In genomic region chr9:125759812-125760134, GRCh38 we compare ENCODE assay signal across 8 cellular contexts. TPM values are rescaled to one million over a fixed set of nuclear protein-coding genes. Genes with fewer than 3 reads are reported as not detected.
A peak's percentile ranks its signal among the peaks of the same experiment; 100 is the strongest.
DNase-seq lines count a peak whose midpoint lies in the region; ATAC-seq, FAIRE-seq and TF ChIP-seq lines count a peak whose summit lies in the region.

No MANE protein-coding gene starts in this region.

- no peaks in the 10 kb centered on the region for H3K9me3 Mint-ChIP-seq in activated naive CD8-positive, alpha-beta T cell treated with anti-CD3 and anti-CD28 coated beads, Interleukin-2, amount 50 U/mL, for 24 hours

- TF ChIP-seq CTCF in HepG2 (CRISPR knock-in tag; IDR thresholded peaks at IDR 0.05): no peak

- H3K27me3 ChIP-seq in HUES64 (ENCODE audit: insufficient read depth, low read length) (no peaks in the 10 kb centered on the region), HepG2 (ENCODE audit: control insufficient read depth in 1 of 2, insufficient read depth in 2 of 2, low read length in 2 of 2) (no peaks in the 10 kb centered on the region)

- H3K27me3 Mint-ChIP-seq in activated naive CD8-positive, alpha-beta T cell treated with anti-CD3 and anti-CD28 coated beads, Interleukin-2, amount 50 U/mL, for 24 hours: peaks cover 8% of the 10 kb centered on the region

- DNase-seq in AG20443 (ENCODE audit: low spot score) (peak; percentile 21), HepG2 (ENCODE audit: low spot score) (no peak), NAMALWA (ENCODE audit: low spot score) (no peak), GM19238 (ENCODE audit: insufficient read length, low spot score) (no peak)
- DNase-seq in activated naive CD8-positive, alpha-beta T cell treated with anti-CD3 and anti-CD28 coated beads, Interleukin-2, amount 50 U/mL, for 24 hours: no peak

- POLR2A ChIA-PET in HepG2 (lab: Yijun Ruan, JAX): no interaction called here

- peak overlapping the region; percentile 24 for H3K4me3 ChIP-seq in HUES64 (ENCODE audit: low read length)
- H3K4me3 ChIP-seq in HepG2 (replicated peaks in 1 of 3; ENCODE audit: insufficient read depth in 1 of 3, low read depth in 2 of 3, low read length in 3 of 3): no peak overlapping the region

- H3K27ac ChIP-seq in HUES64 (ENCODE audit: low read depth, low read length) (peak overlapping the region; percentile 79; the same call in 1 of the 2 replicates), HepG2 (ENCODE audit: extremely low read length, insufficient read depth, low read length) (no peak overlapping the region)

- no peak for TF ChIP-seq EP300 in HepG2 (IDR thresholded peaks at IDR 0.05; ENCODE audit: low read depth in 2 of 2, low read length in 2 of 2)
- TF ChIP-seq EP300 in HepG2 (CRISPR knock-in tag; IDR thresholded peaks at IDR 0.05; ENCODE audit: borderline replicate concordance): no peak

- no peak for ATAC-seq in activated naive CD8-positive, alpha-beta T cell treated with anti-CD3 and anti-CD28 coated beads, Interleukin-2, amount 50 U/mL, for 24 hours
- no peak for ATAC-seq in HepG2
- ATAC-seq in HG03135 (IDR thresholded peaks at IDR 0.05; ENCODE audit: unreplicated experiment): no peak
- no peak for ATAC-seq in HG02798 (IDR thresholded peaks at IDR 0.05; ENCODE audit: poor library complexity, unreplicated experiment)

- H3K4me2 ChIP-seq in HepG2 (ENCODE audit: low read depth, low read length): no peak overlapping the region

- no peaks in the 10 kb centered on the region for H3K36me3 ChIP-seq in HUES64 (ENCODE audit: insufficient read depth, low read length)
- H3K36me3 ChIP-seq in HepG2 (replicated peaks in 1 of 2; ENCODE audit: control insufficient read depth in 1 of 2, insufficient read depth in 2 of 2, low read length in 2 of 2): no peaks in the 10 kb centered on the region

- H3K36me3 Mint-ChIP-seq in activated naive CD8-positive, alpha-beta T cell treated with anti-CD3 and anti-CD28 coated beads, Interleukin-2, amount 50 U/mL, for 24 hours (ENCODE audit: low read depth): peaks cover 7% of the 10 kb centered on the region

- TF ChIP-seq POLR2A in HepG2 (IDR thresholded peaks at IDR 0.05; ENCODE audit: insufficient read depth in 1 of 2, low read depth in 2 of 2, low read length in 2 of 2): no peak

- 13% methylated on average over 7 of the region's 7 CpGs for WGBS in HUES64
- 90% methylated on average over 7 of the region's 7 CpGs for WGBS in HepG2 (ENCODE audit: low lambda C conversion rate)

- in situ Hi-C loops in HepG2 (cut with HindIII; ENCODE audit: extremely low pct_ligation_motif_present, low pct_unique_long_range_greater_than_20kb): no loop called here

- H3K4me3 Mint-ChIP-seq in activated naive CD8-positive, alpha-beta T cell treated with anti-CD3 and anti-CD28 coated beads, Interleukin-2, amount 50 U/mL, for 24 hours: peak overlapping the region; percentile 62

- no peak for TF ChIP-seq RAD21 in HepG2 (CRISPR knock-in tag; IDR thresholded peaks at IDR 0.05)

- no TSS peak for BruUV-seq in HepG2 (replicated peaks; lab: Mats Ljungman, UMichigan)

- no peak for FAIRE-seq in HepG2 (lab: Jason Lieb, UNC)

- H3K4me1 Mint-ChIP-seq in activated naive CD8-positive, alpha-beta T cell treated with anti-CD3 and anti-CD28 coated beads, Interleukin-2, amount 50 U/mL, for 24 hours: peaks cover 22% of the 10 kb centered on the region

- no peaks in the 10 kb centered on the region for H3K79me2 ChIP-seq in HepG2 (ENCODE audit: insufficient read depth, low read length)

- intact Hi-C loops in HepG2 (cut with micrococcal nuclease; ENCODE audit: unreplicated experiment): loop anchor here (2.0 kb wide), 1 partner anchor 65 kb away; no protein-coding TSS in a partner anchor

- no peak overlapping the region for H3K27ac Mint-ChIP-seq in activated naive CD8-positive, alpha-beta T cell treated with anti-CD3 and anti-CD28 coated beads, Interleukin-2, amount 50 U/mL, for 24 hours

- H3K9ac ChIP-seq in HUES64 (ENCODE audit: low read depth, low read length) (no peak overlapping the region), HepG2 (ENCODE audit: insufficient read depth, low read depth, low read length) (no peak overlapping the region)

- H3K4me1 ChIP-seq in HUES64 (ENCODE audit: insufficient read depth, low read length) (peaks cover 96% of the 10 kb centered on the region), HepG2 (ENCODE audit: insufficient read depth, low read length) (peaks cover 48% of the 10 kb centered on the region)

- no peak overlapping the region for H2AFZ ChIP-seq in HepG2 (ENCODE audit: low read length)

- no peaks in the 10 kb centered on the region for H4K20me1 ChIP-seq in HepG2 (ENCODE audit: insufficient read depth, low read length)

- H3K9me3 ChIP-seq in HUES64 (ENCODE audit: insufficient read depth, low read depth, low read length): no peaks in the 10 kb centered on the region
- H3K9me3 ChIP-seq in HepG2 (ENCODE audit: low read length): no peaks in the 10 kb centered on the region

- CTCF ChIA-PET in HepG2 (lab: Yijun Ruan, JAX; ENCODE audit: low intra/inter-chr PET ratio, low total read pairs): no interaction called here

TF ChIP-seq in HepG2, 621 proteins besides CTCF, POLR2A, EP300 and RAD21:
- TF ChIP-seq CENPBD1 (CRISPR knock-in tag; IDR thresholded peaks at IDR 0.05; ENCODE audit: borderline replicate concordance, low read depth) (no peak), ZNF562 (CRISPR knock-in tag; IDR thresholded peaks at IDR 0.05; ENCODE audit: borderline replicate concordance) (no peak), ZNF263 (CRISPR knock-in tag; IDR thresholded peaks at IDR 0.05) (peak; percentile 71), RORA (CRISPR knock-in tag; IDR thresholded peaks at IDR 0.05) (no peak), ZNF616 (CRISPR knock-in tag; IDR thresholded peaks at IDR 0.05; ENCODE audit: low read depth) (no peak), ZNF484 (CRISPR knock-in tag; IDR thresholded peaks at IDR 0.05; ENCODE audit: borderline replicate concordance, low read depth) (no peak)
TF ChIP-seq in HepG2: peak in this region for 1.

RNA-seq across cellular contexts. Expression of gene PBX3, which starts 12.6 kb away (rescaled TPM):
- polyA plus RNA-seq in HUES64 (2013, experiment 1 of 2): 36.3 TPM
- 42.3 TPM for polyA plus RNA-seq in HUES64 (2013, experiment 2 of 2)
- 9.1 and 11.2 TPM in 2 replicates for total RNA-seq in HepG2 (2016; rRNA removed; fragmentation: Illumina TruSeq; extraction: Trizol)
- total RNA-seq in HepG2 (2016; cell fraction: cytosol; rRNA removed; fragmentation: Illumina TruSeq; extraction: Trizol; ENCODE audit: low read depth): 5.7 and 6.3 TPM in 2 replicates
- 9.3 and 12.6 TPM in 2 replicates for total RNA-seq in HepG2 (2016; cell fraction: insoluble cytoplasmic fraction; rRNA removed; fragmentation: Illumina TruSeq; extraction: Trizol)
- total RNA-seq in HepG2 (2016; cell fraction: membrane; rRNA removed; fragmentation: Illumina TruSeq; extraction: Trizol): 9.0 and 10.8 TPM in 2 replicates
- total RNA-seq in HepG2 (2016; cell fraction: nucleus; rRNA removed; fragmentation: Illumina TruSeq; extraction: Trizol): 33.5 and 37.6 TPM in 2 replicates
- 4.0 and 6.0 TPM in 2 replicates for polyA plus RNA-seq in HepG2 (2011; rRNA removed)
- 3.6 and 3.8 TPM in 2 replicates for polyA plus RNA-seq in HepG2 (2011; cell fraction: cytosol; rRNA removed)
- 2.9 and 3.4 TPM in 2 replicates for polyA plus RNA-seq in HepG2 (2011; cell fraction: nucleus; rRNA removed)
- polyA plus RNA-seq in HepG2 (2012): 3.7 and 4.6 TPM in 2 replicates
- 4.4 and 6.4 TPM in 2 replicates for polyA plus RNA-seq in HepG2 (2016; cell fraction: cytosol; fragmentation: Illumina TruSeq; extraction: Trizol; ENCODE audit: low read depth)
- 12.2 and 14.4 TPM in 2 replicates for polyA plus RNA-seq in HepG2 (2016; cell fraction: insoluble cytoplasmic fraction; fragmentation: Illumina TruSeq; extraction: Trizol; ENCODE audit: low read depth)
- 10.9 and 12.0 TPM in 2 replicates for polyA plus RNA-seq in HepG2 (2016; cell fraction: membrane; fragmentation: Illumina TruSeq; extraction: Trizol; ENCODE audit: low read depth)
- polyA plus RNA-seq in HepG2 (2016; cell fraction: nucleus; fragmentation: Illumina TruSeq; extraction: Trizol; ENCODE audit: insufficient read depth, low read depth): 13.5 and 14.5 TPM in 2 replicates
- 13.3 and 40.9 TPM in 2 replicates for polyA minus RNA-seq in HepG2 (2011; rRNA and poly(A)+ RNA removed; ENCODE audit: low replicate concordance)
- 2.7 and 4.6 TPM in 2 replicates for polyA minus RNA-seq in HepG2 (2011; cell fraction: cytosol; rRNA and poly(A)+ RNA removed)
- 36.1 and 42.9 TPM in 2 replicates for polyA minus RNA-seq in HepG2 (2011; cell fraction: nucleus; rRNA and poly(A)+ RNA removed)

RNA-seq across cellular contexts. Expression of gene MAPKAP1, which starts 52.8 kb away (rescaled TPM):
- 69.4 TPM for polyA plus RNA-seq in HUES64 (2013, experiment 1 of 2)
- 69.2 TPM for polyA plus RNA-seq in HUES64 (2013, experiment 2 of 2)
- 63.3 and 64.3 TPM in 2 replicates for total RNA-seq in HepG2 (2016; rRNA removed; fragmentation: Illumina TruSeq; extraction: Trizol)
- total RNA-seq in HepG2 (2016; cell fraction: cytosol; rRNA removed; fragmentation: Illumina TruSeq; extraction: Trizol; ENCODE audit: low read depth): 73.6 and 79.6 TPM in 2 replicates
- 50.8 and 66.4 TPM in 2 replicates for total RNA-seq in HepG2 (2016; cell fraction: insoluble cytoplasmic fraction; rRNA removed; fragmentation: Illumina TruSeq; extraction: Trizol)
- total RNA-seq in HepG2 (2016; cell fraction: membrane; rRNA removed; fragmentation: Illumina TruSeq; extraction: Trizol): 151 and 154 TPM in 2 replicates
- total RNA-seq in HepG2 (2016; cell fraction: nucleus; rRNA removed; fragmentation: Illumina TruSeq; extraction: Trizol): 40.3 and 49.7 TPM in 2 replicates
- 38.3 and 45.0 TPM in 2 replicates for polyA plus RNA-seq in HepG2 (2011; rRNA removed)
- 31.1 and 37.8 TPM in 2 replicates for polyA plus RNA-seq in HepG2 (2011; cell fraction: cytosol; rRNA removed)
- polyA plus RNA-seq in HepG2 (2011; cell fraction: nucleus; rRNA removed): 19.1 and 22.9 TPM in 2 replicates
- polyA plus RNA-seq in HepG2 (2012): 23.3 and 24.3 TPM in 2 replicates
- polyA plus RNA-seq in HepG2 (2016; cell fraction: cytosol; fragmentation: Illumina TruSeq; extraction: Trizol; ENCODE audit: low read depth): 152 and 156 TPM in 2 replicates
- 64.7 and 77.0 TPM in 2 replicates for polyA plus RNA-seq in HepG2 (2016; cell fraction: insoluble cytoplasmic fraction; fragmentation: Illumina TruSeq; extraction: Trizol; ENCODE audit: low read depth)
- polyA plus RNA-seq in HepG2 (2016; cell fraction: membrane; fragmentation: Illumina TruSeq; extraction: Trizol; ENCODE audit: low read depth): 215 and 223 TPM in 2 replicates
- polyA plus RNA-seq in HepG2 (2016; cell fraction: nucleus; fragmentation: Illumina TruSeq; extraction: Trizol; ENCODE audit: insufficient read depth, low read depth): 63.9 and 70.8 TPM in 2 replicates
- 42.8 and 148 TPM in 2 replicates for polyA minus RNA-seq in HepG2 (2011; rRNA and poly(A)+ RNA removed; ENCODE audit: low replicate concordance)
- polyA minus RNA-seq in HepG2 (2011; cell fraction: cytosol; rRNA and poly(A)+ RNA removed): 8.1 and 12.7 TPM in 2 replicates
- 39.3 and 49.2 TPM in 2 replicates for polyA minus RNA-seq in HepG2 (2011; cell fraction: nucleus; rRNA and poly(A)+ RNA removed)
